Comparison of ENCODE assay signal across 16 cellular contexts in the genomic region with DNA sequence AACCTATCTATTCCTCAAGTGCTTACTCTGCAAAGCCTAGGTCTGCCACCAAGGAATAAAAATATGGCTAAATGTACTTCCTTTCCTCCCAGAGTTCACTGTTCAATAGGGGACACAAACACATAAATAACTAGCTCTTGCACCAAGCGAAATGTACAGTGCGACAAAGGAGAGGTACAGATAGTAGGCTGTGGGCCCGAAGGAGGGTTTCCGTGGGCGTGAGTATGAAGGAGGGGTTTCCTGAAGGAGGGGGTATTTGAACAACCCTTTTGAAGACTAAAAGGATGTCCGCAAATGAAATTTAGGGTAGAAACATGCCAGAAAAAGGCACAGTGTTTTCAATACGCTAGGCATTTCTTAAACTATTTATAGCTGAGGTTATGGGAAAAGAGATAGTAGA.
A peak's percentile ranks its signal among the peaks of the same experiment; 100 is the strongest.
DNase-seq lines count a peak whose midpoint lies in the region; ATAC-seq, FAIRE-seq and TF ChIP-seq lines count a peak whose summit lies in the region.
"Had no signal": no experiment of that assay in that cellular context is flagged by ENCODE, and none has a peak within 500 bp of the region (broad histone marks: within the 10 kb centered on the region; RNA-seq: fewer than 3 reads in every experiment).

No MANE protein-coding gene starts in this region.

- H3K4me3 Mint-ChIP-seq in astrocyte (ENCODE audit: unreplicated experiment) = no peak overlapping the region
- H3K4me3 Mint-ChIP-seq: activated CD4-positive, alpha-beta memory T cell treated with anti-CD3 and anti-CD28 coated beads for 36 hours; CD4-positive, alpha-beta T cell had no signal

- H3K36me3 ChIP-seq in DOHH2 (ENCODE audit: control insufficient read depth, low read length) = no peaks in the 10 kb centered on the region; the same call in 1 of the 2 replicates
- H3K36me3 ChIP-seq in astrocyte (ENCODE audit: insufficient read depth, low read length) = peaks cover 4% of the 10 kb centered on the region
- no peaks in the 10 kb centered on the region for H3K36me3 ChIP-seq in psoas muscle (ENCODE audit: insufficient read depth in 1 of 2, low read depth in 1 of 2)

- H3K4me1 Mint-ChIP-seq in astrocyte (ENCODE audit: low read depth, unreplicated experiment) = peaks cover 25% of the 10 kb centered on the region

- H3K4me3 ChIP-seq in DOHH2 (ENCODE audit: low read length) = peak overlapping the region; percentile 10
- no peak overlapping the region for H3K4me3 ChIP-seq in astrocyte (ENCODE audit: insufficient read depth, low read depth, low read length)
- no peak overlapping the region for H3K4me3 ChIP-seq in psoas muscle
- H3K4me3 ChIP-seq: SK-N-MC had no signal

- H3K4me1 ChIP-seq in DOHH2 (ENCODE audit: control insufficient read depth, low read length) (peaks cover 97% of the 10 kb centered on the region), astrocyte (ENCODE audit: insufficient read depth, low read length) (peaks cover 20% of the 10 kb centered on the region), psoas muscle (peaks cover 54% of the 10 kb centered on the region)

- H3K79me2 ChIP-seq in DOHH2 (ENCODE audit: control insufficient read depth, low read length) (peaks cover 61% of the 10 kb centered on the region), astrocyte (ENCODE audit: insufficient read depth, low read length) (peaks cover 90% of the 10 kb centered on the region)

- peaks cover 6% of the 10 kb centered on the region; the same call in 1 of the 2 replicates for H3F3A ChIP-seq in DOHH2 (ENCODE audit: control insufficient read depth, insufficient read depth)

- no peak for FAIRE-seq in astrocyte (lab: Jason Lieb, UNC)
- FAIRE-seq: bronchial epithelial cell, TTC549 had no signal

- H3K36me3 Mint-ChIP-seq in astrocyte (ENCODE audit: low read depth, unreplicated experiment) = peaks cover 12% of the 10 kb centered on the region

- H3K9me3 ChIP-seq in DOHH2 (ENCODE audit: control insufficient read depth, insufficient read depth, low read length) (no peaks in the 10 kb centered on the region), astrocyte (ENCODE audit: insufficient read depth, low read depth, low read length) (no peaks in the 10 kb centered on the region), psoas muscle (no peaks in the 10 kb centered on the region)

- peak overlapping the region; percentile 56 for H3K9ac ChIP-seq in astrocyte (ENCODE audit: low read length)

- H2AFZ ChIP-seq in astrocyte (ENCODE audit: low read depth, low read length) = no peak overlapping the region

- ATAC-seq in psoas muscle = no peak
- ATAC-seq in GM21786 (IDR thresholded peaks at IDR 0.05; ENCODE audit: unreplicated experiment) = no peak

- no peaks in the 10 kb centered on the region for H3K9me2 ChIP-seq in DOHH2 (replicated peaks; ENCODE audit: control insufficient read depth, low read length)

- H3K27me3 ChIP-seq in DOHH2 (ENCODE audit: control insufficient read depth, low read length) = no peaks in the 10 kb centered on the region
- no peaks in the 10 kb centered on the region for H3K27me3 ChIP-seq in astrocyte (ENCODE audit: insufficient read depth, low read length)
- no peaks in the 10 kb centered on the region for H3K27me3 ChIP-seq in psoas muscle (ENCODE audit: insufficient read depth in 3 of 3, low read length in 2 of 3)

- no peaks in the 10 kb centered on the region for H4K20me1 ChIP-seq in DOHH2 (ENCODE audit: control insufficient read depth, insufficient read depth, low read depth, low read length)
- H4K20me1 ChIP-seq in astrocyte (ENCODE audit: insufficient read depth, low read length) = peaks cover 79% of the 10 kb centered on the region

- H3K27ac ChIP-seq in C4-2B (peak overlapping the region; percentile 67), DOHH2 (ENCODE audit: low read depth, low read length) (peak overlapping the region; percentile 57), astrocyte (ENCODE audit: low read depth, low read length) (peak overlapping the region; percentile 77), psoas muscle (peak overlapping the region; percentile 19)
- H3K27ac ChIP-seq: SK-N-MC had no signal

- H3K4me2 ChIP-seq in DOHH2 (ENCODE audit: low read length) = peak overlapping the region; percentile 53
- H3K4me2 ChIP-seq in astrocyte (ENCODE audit: low read length) = peak overlapping the region; percentile 49

- DNase-seq in astrocyte (ENCODE audit: low read depth) = no peak
- DNase-seq in psoas muscle = no peak
- DNase-seq in NCI-H2107 (lab: John Stamatoyannopoulos, UW) = no peak
- no peak for DNase-seq in stimulated activated naive CD4-positive, alpha-beta T cell (lab: John Stamatoyannopoulos, UW)
- DNase-seq: activated CD4-positive, alpha-beta memory T cell treated with anti-CD3 and anti-CD28 coated beads for 36 hours; activated gamma-delta T cell; CD4-positive, alpha-beta T cell; hypothalamus; NCI-H2029 treated with DMSO at 0.1 percent for 48 hours; NCI-H526 treated with DMSO at 0.1 percent for 48 hours had no signal

- TF ChIP-seq CTCF in C4-2B (conservative IDR thresholded peaks at IDR 0.05) (no peak), DOHH2 (IDR thresholded peaks at IDR 0.05; ENCODE audit: low read depth, low read length, poor library complexity, severe bottlenecking) (no peak), astrocyte (IDR thresholded peaks at IDR 0.05; ENCODE audit: insufficient read depth, low read depth, low read length) (no peak), psoas muscle (IDR thresholded peaks at IDR 0.05) (no peak)

- no peak overlapping the region for H3K27ac Mint-ChIP-seq in astrocyte (ENCODE audit: unreplicated experiment)
- H3K27ac Mint-ChIP-seq: activated CD4-positive, alpha-beta memory T cell treated with anti-CD3 and anti-CD28 coated beads for 36 hours had no signal

- WGBS in psoas muscle, 3 donors = 92 to 97% (median 95%) methylated on average over 7 of the region's 7 CpGs

- no peaks in the 10 kb centered on the region for H3K27me3 Mint-ChIP-seq in astrocyte (ENCODE audit: low read depth, unreplicated experiment)
- H3K27me3 Mint-ChIP-seq: activated CD4-positive, alpha-beta memory T cell treated with anti-CD3 and anti-CD28 coated beads for 36 hours; CD4-positive, alpha-beta T cell had no signal

- no peaks in the 10 kb centered on the region for H3K9me3 Mint-ChIP-seq in astrocyte (ENCODE audit: unreplicated experiment)
- H3K9me3 Mint-ChIP-seq: activated CD4-positive, alpha-beta memory T cell treated with anti-CD3 and anti-CD28 coated beads for 36 hours; CD4-positive, alpha-beta T cell had no signal

- intact Hi-C loops in psoas muscle (cut with DNase I) = no loop called here

Comparison
In these comparisons a context has a peak if more than half of its experiments do, and no peak if none do; other contexts are left out.
1. H3K27ac ChIP-seq: peak in every context shown above with its lines; median percentile 77 in astrocyte; 67 in C4-2B; 57 in DOHH2; 19 in psoas muscle.